In genomic region chr15:68107142-68107541, GRCh38 we compare ENCODE assay signal across 18 cellular contexts. TPM values are rescaled to one million over a fixed set of nuclear protein-coding genes. Genes with fewer than 3 reads are reported as not detected.
DNase-seq lines count a peak whose midpoint lies in the region; ATAC-seq, FAIRE-seq and TF ChIP-seq lines count a peak whose summit lies in the region.
"Had no signal": no experiment of that assay in that cellular context is flagged by ENCODE, and none has a peak within 500 bp of the region (broad histone marks: within the 10 kb centered on the region; RNA-seq: fewer than 3 reads in every experiment).

No MANE protein-coding gene starts in this region.

- H3K9me3 Mint-ChIP-seq in chondrocyte (ENCODE audit: low read depth): peaks cover 11% of the 10 kb centered on the region

- H3K4me1 ChIP-seq in A549 (peaks cover 16% of the 10 kb centered on the region), HUES64 (ENCODE audit: insufficient read depth, low read length) (peaks cover 14% of the 10 kb centered on the region), mesodermal cell (ENCODE audit: control insufficient read depth, insufficient read depth, low read length, poor library complexity, severe bottlenecking) (peaks cover 4% of the 10 kb centered on the region)

- no peaks in the 10 kb centered on the region for H3K27me3 Mint-ChIP-seq in chondrocyte (ENCODE audit: low read depth)
- H3K27me3 Mint-ChIP-seq: CD4-positive, alpha-beta memory T cell; IgD-negative memory B cell had no signal

- H3K4me3 Mint-ChIP-seq in chondrocyte (ENCODE audit: unreplicated experiment): no peak overlapping the region
- H3K4me3 Mint-ChIP-seq: IgD-negative memory B cell had no signal

- no peak for ATAC-seq in A549
- ATAC-seq in esophagus mucosa: no peak

- H3K27ac ChIP-seq in A549: no peak overlapping the region
- peak overlapping the region; percentile 12; the same call in 1 of the 2 replicates for H3K27ac ChIP-seq in HUES64 (ENCODE audit: low read depth, low read length)
- H3K27ac ChIP-seq in mesodermal cell (ENCODE audit: low read depth, low read length, severe bottlenecking): peak overlapping the region; percentile 33
- H3K27ac ChIP-seq in WERI-Rb-1: no peak overlapping the region
- H3K27ac ChIP-seq: Peyer's patch, SJSA1 had no signal

- POLR2A ChIA-PET in A549 (lab: Yijun Ruan, JAX): no interaction called here

- CTCF ChIA-PET in A549 (lab: Yijun Ruan, JAX): interaction anchor here (1.1 kb wide), 1 partner anchor 20 kb away, joined by 3 read pairs; no protein-coding TSS in a partner anchor

- peaks cover 39% of the 10 kb centered on the region for H3K4me1 Mint-ChIP-seq in chondrocyte (ENCODE audit: low read depth)

- peak overlapping the region; percentile 29; the same call in 2 of the 3 replicates for H3K4me2 ChIP-seq in A549

- H3K27me3 ChIP-seq in HUES64 (ENCODE audit: insufficient read depth, low read length) (no peaks in the 10 kb centered on the region), WERI-Rb-1 (ENCODE audit: insufficient read depth, low read depth, severe bottlenecking) (no peaks in the 10 kb centered on the region)
- H3K27me3 ChIP-seq: Peyer's patch, SJSA1 had no signal

- H3K9ac ChIP-seq in HUES64 (ENCODE audit: low read depth, low read length): no peak overlapping the region

- H3K36me3 ChIP-seq in HUES64 (ENCODE audit: insufficient read depth, low read length) (peaks cover 14% of the 10 kb centered on the region; the same call in 1 of the 2 replicates), mesodermal cell (ENCODE audit: control insufficient read depth, insufficient read depth, low read length) (peaks cover 10% of the 10 kb centered on the region), WERI-Rb-1 (peaks cover 12% of the 10 kb centered on the region)
- H3K36me3 ChIP-seq: Peyer's patch had no signal

- TF ChIP-seq RAD21 in A549 (conservative IDR thresholded peaks at IDR 0.05 in 1 of 2, IDR thresholded peaks at IDR 0.05 in 1 of 2): no peak

- DNase-seq in A549 (ENCODE audit: low read depth in 1 of 2, low spot score in 1 of 2) (no peak), chondrocyte (ENCODE audit: low spot score) (no peak), WERI-Rb-1 (no peak), GM19238 (ENCODE audit: insufficient read length, low spot score) (no peak), GM13976 (ENCODE audit: low spot score) (no peak)
- DNase-seq: CD4-positive, alpha-beta memory T cell; Kasumi-1; NCI-H1105 treated with DMSO at 0.1 percent for 48 hours; NCI-H1694; NK-92 treated with Interleukin-12 subunit alpha and Interleukin-12 subunit beta, amount 100 ng/mL, for 24 hours; Peyer's patch had no signal

- H3K4me3 ChIP-seq in A549 (no peak overlapping the region), HUES64 (ENCODE audit: low read length) (no peak overlapping the region), mesodermal cell (ENCODE audit: extremely low read depth, insufficient read depth, low read length, poor library complexity, severe bottlenecking) (no peak overlapping the region), WERI-Rb-1 (ENCODE audit: low read depth, low read length) (no peak overlapping the region)
- H3K4me3 ChIP-seq: Peyer's patch, SJSA1 had no signal

- TF ChIP-seq EP300 in A549 (IDR thresholded peaks at IDR 0.05): no peak

- H3K27ac Mint-ChIP-seq in chondrocyte (ENCODE audit: unreplicated experiment): peak overlapping the region; percentile 62

- H3K9me3 ChIP-seq in A549: peaks cover 8% of the 10 kb centered on the region; the same call in 2 of the 3 replicates
- peaks cover 16% of the 10 kb centered on the region; the same call in 1 of the 2 replicates for H3K9me3 ChIP-seq in HUES64 (ENCODE audit: insufficient read depth, low read depth, low read length)
- peaks cover 6% of the 10 kb centered on the region for H3K9me3 ChIP-seq in mesodermal cell (ENCODE audit: control insufficient read depth, low read length)
- H3K9me3 ChIP-seq in WERI-Rb-1 (ENCODE audit: severe bottlenecking): peaks cover 3% of the 10 kb centered on the region
- H3K9me3 ChIP-seq: Peyer's patch had no signal

- peaks cover 15% of the 10 kb centered on the region for H3K36me3 Mint-ChIP-seq in chondrocyte (ENCODE audit: low read depth)

- TF ChIP-seq POLR2A in A549 (IDR thresholded peaks at IDR 0.05; ENCODE audit: low read length): no peak

- no peak for TF ChIP-seq CTCF in A549 (IDR thresholded peaks at IDR 0.05)
- no peak for TF ChIP-seq CTCF in chondrocyte (IDR thresholded peaks at IDR 0.05)
- TF ChIP-seq CTCF in WERI-Rb-1 (IDR thresholded peaks at IDR 0.05; ENCODE audit: low read depth, low read length): no peak
- no peak for TF ChIP-seq CTCF in GM13976 (IDR thresholded peaks at IDR 0.05; ENCODE audit: borderline replicate concordance, control extremely low read depth, extremely low read depth, insufficient read depth, missing control alignments)

- FAIRE-seq in A549 (lab: Jason Lieb, UNC): no peak
- FAIRE-seq: GM12891, GM18507 had no signal

- in situ Hi-C loops in GM13976 (cut with MboI; ENCODE audit: low sequenced_read_pairs, unreplicated experiment): no loop called here

TF ChIP-seq in A549, 52 proteins besides CTCF, POLR2A, EP300 and RAD21:
- TF ChIP-seq MAX (IDR thresholded peaks at IDR 0.05): no peak
- TF ChIP-seq JUN (IDR thresholded peaks at IDR 0.05): no peak
- no peak for TF ChIP-seq REST (IDR thresholded peaks at IDR 0.05)
- no peak for TF ChIP-seq ZSCAN20 (CRISPR knock-in tag; IDR thresholded peaks at IDR 0.05)

RNA-seq across cellular contexts. Expression of gene PIAS1, which starts 53.0 kb away (rescaled TPM):
- polyA plus RNA-seq in A549 (2011; rRNA removed) (49.5 and 53.7 TPM in 2 replicates), A549 (2017; fragmentation: RNase III; extraction: RNeasy Plus Mini Kit Qiagen cat#74134 plus additional on column Dnase treatment) (18.0 to 23.2 TPM (median 21.4 TPM) in 3 replicates)
- polyA plus RNA-seq in A549 (2012; cell fraction: cytosol; rRNA removed): 15.7 and 16.1 TPM in 2 replicates
- 17.4 and 24.2 TPM in 2 replicates for polyA plus RNA-seq in A549 (2012; cell fraction: nucleus; rRNA removed)
- 97.3 and 119 TPM in 2 replicates for polyA minus RNA-seq in A549 (2011; rRNA and poly(A)+ RNA removed)
- polyA plus RNA-seq in HUES64 (2013, experiment 1 of 2): 21.6 TPM
- polyA plus RNA-seq in HUES64 (2013, experiment 2 of 2): 22.7 TPM
- total RNA-seq in chondrocyte (30.8 to 39.1 TPM (median 32.6 TPM) in 3 replicates), esophagus mucosa (24.4 TPM)
- polyA plus RNA-seq in mesodermal cell (2013, experiment 1 of 2): 38.2 TPM
- polyA plus RNA-seq in mesodermal cell (2013, experiment 2 of 2): 34.7 TPM

Comparison
In these comparisons a context has a peak if more than half of its experiments do, and no peak if none do; other contexts are left out.
1. H3K27ac ChIP-seq: peak in HUES64 (single experiment) and mesodermal cell (single experiment); none in A549 (0 of 2) and WERI-Rb-1 (single experiment).